In the genomic region with DNA sequence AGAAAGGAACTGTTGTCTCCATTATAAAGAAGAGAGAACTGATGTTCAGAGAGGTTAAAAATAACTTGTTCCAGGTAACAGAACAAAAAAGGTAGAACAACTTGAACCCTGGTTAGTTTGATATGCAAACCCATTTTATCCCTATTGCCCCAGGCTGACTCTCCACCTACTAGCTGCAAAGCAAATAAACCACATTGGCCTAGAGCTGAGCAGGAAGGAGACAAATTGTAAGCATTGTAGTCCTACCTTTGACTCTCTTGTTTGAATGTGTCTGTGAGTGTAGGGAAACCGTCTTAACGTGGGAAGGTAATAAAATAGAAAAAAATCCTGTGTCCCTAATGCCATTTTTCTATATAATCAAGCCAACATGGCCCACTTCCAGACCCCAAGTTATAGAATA, we compare ENCODE assay signal across 23 cellular contexts.
"Had no signal": no experiment of that assay in that cellular context is flagged by ENCODE, and none has a peak within 500 bp of the region (broad histone marks: within the 10 kb centered on the region; RNA-seq: fewer than 3 reads in every experiment).

No MANE protein-coding gene starts in this region.

- H3K27ac Mint-ChIP-seq: activated CD4-positive, alpha-beta memory T cell treated with anti-CD3 and anti-CD28 coated beads, Interleukin-2, amount 10 ng/mL, durations not matched to agents 7 days and 5 days; activated CD4-positive, alpha-beta T cell treated with anti-CD3 and anti-CD28 coated beads for 36 hours; activated naive CD4-positive, alpha-beta T cell treated with anti-CD3 and anti-CD28 coated beads, Interleukin-2, amount 10 ng/mL, durations not matched to agents 7 days and 5 days; activated naive CD8-positive, alpha-beta T cell treated with anti-CD3 and anti-CD28 coated beads for 36 hours; activated T-helper 17 cell treated with anti-CD3 and anti-CD28 coated beads, Interleukin-2, amount 50 U/mL, for 72 hours had no signal

- H3K9me3 ChIP-seq: Peyer's patch, SJCRH30, SK-N-SH had no signal

- H3K36me3 ChIP-seq: brain microvascular endothelial cell, cardiac muscle cell, Peyer's patch, SJCRH30 had no signal

- H3K4me1 ChIP-seq: Peyer's patch had no signal

- H3K4me3 Mint-ChIP-seq: activated CD4-positive, alpha-beta memory T cell treated with anti-CD3 and anti-CD28 coated beads, Interleukin-2, amount 10 ng/mL, durations not matched to agents 7 days and 5 days; activated CD4-positive, alpha-beta T cell treated with anti-CD3 and anti-CD28 coated beads for 36 hours; activated naive CD4-positive, alpha-beta T cell treated with anti-CD3 and anti-CD28 coated beads, Interleukin-2, amount 10 ng/mL, durations not matched to agents 7 days and 5 days; activated naive CD8-positive, alpha-beta T cell treated with anti-CD3 and anti-CD28 coated beads for 36 hours; activated T-helper 17 cell treated with anti-CD3 and anti-CD28 coated beads, Interleukin-2, amount 50 U/mL, for 72 hours had no signal

- H3K27me3 ChIP-seq: brain microvascular endothelial cell, cardiac muscle cell, Peyer's patch, SJCRH30 had no signal

- H3K4me1 Mint-ChIP-seq: activated CD4-positive, alpha-beta memory T cell treated with anti-CD3 and anti-CD28 coated beads, Interleukin-2, amount 10 ng/mL, durations not matched to agents 7 days and 5 days; activated naive CD4-positive, alpha-beta T cell treated with anti-CD3 and anti-CD28 coated beads, Interleukin-2, amount 10 ng/mL, durations not matched to agents 7 days and 5 days; activated naive CD8-positive, alpha-beta T cell treated with anti-CD3 and anti-CD28 coated beads for 36 hours; activated T-helper 17 cell treated with anti-CD3 and anti-CD28 coated beads, Interleukin-2, amount 50 U/mL, for 72 hours had no signal

- ATAC-seq: activated CD4-positive, alpha-beta T cell treated with anti-CD3 and anti-CD28 coated beads for 36 hours; activated T-helper 17 cell treated with anti-CD3 and anti-CD28 coated beads, Interleukin-2, amount 50 U/mL, for 72 hours had no signal

- H3K36me3 Mint-ChIP-seq: activated naive CD4-positive, alpha-beta T cell treated with anti-CD3 and anti-CD28 coated beads, Interleukin-2, amount 10 ng/mL, durations not matched to agents 7 days and 5 days; activated naive CD8-positive, alpha-beta T cell treated with anti-CD3 and anti-CD28 coated beads for 36 hours had no signal

- DNase-seq: activated CD4-positive, alpha-beta memory T cell treated with anti-CD3 and anti-CD28 coated beads, Interleukin-2, amount 10 ng/mL, durations not matched to agents 7 days and 5 days; activated CD4-positive, alpha-beta T cell treated with anti-CD3 and anti-CD28 coated beads for 36 hours; activated CD4-positive, alpha-beta T cell treated with anti-CD3 and anti-CD28 coated beads, Interleukin-2, amount 50 U/mL, for 1 hour; activated gamma-delta T cell; activated naive CD4-positive, alpha-beta T cell treated with anti-CD3 and anti-CD28 coated beads, Interleukin-2, amount 10 ng/mL, durations not matched to agents 7 days and 5 days; activated naive CD8-positive, alpha-beta T cell treated with anti-CD3 and anti-CD28 coated beads for 36 hours; activated T-cell treated with anti-CD3 and anti-CD28 coated beads for 4 hours; activated T-cell treated with anti-CD3 and anti-CD28 coated beads, Interleukin-2, amount 50 U/mL, for 48 hours; brain microvascular endothelial cell; MM.1S; NCI-H1105; NCI-H146; NCI-H187 treated with DMSO at 0.1 percent for 48 hours; NCI-H524; Peyer's patch; Right ventricle myocardium superior; SJCRH30; SK-N-SH; T-helper 1 cell had no signal

- H3K9ac ChIP-seq: SK-N-SH had no signal

- H3K4me3 ChIP-seq: cardiac muscle cell, Peyer's patch, SJCRH30 had no signal

- H3K4me2 ChIP-seq: SK-N-SH had no signal

- H3K9me3 Mint-ChIP-seq: activated CD4-positive, alpha-beta memory T cell treated with anti-CD3 and anti-CD28 coated beads, Interleukin-2, amount 10 ng/mL, durations not matched to agents 7 days and 5 days; activated naive CD4-positive, alpha-beta T cell treated with anti-CD3 and anti-CD28 coated beads, Interleukin-2, amount 10 ng/mL, durations not matched to agents 7 days and 5 days; activated naive CD8-positive, alpha-beta T cell treated with anti-CD3 and anti-CD28 coated beads for 36 hours; activated T-helper 17 cell treated with anti-CD3 and anti-CD28 coated beads, Interleukin-2, amount 50 U/mL, for 72 hours had no signal

- H3K27me3 Mint-ChIP-seq: activated CD4-positive, alpha-beta memory T cell treated with anti-CD3 and anti-CD28 coated beads, Interleukin-2, amount 10 ng/mL, durations not matched to agents 7 days and 5 days; activated naive CD4-positive, alpha-beta T cell treated with anti-CD3 and anti-CD28 coated beads, Interleukin-2, amount 10 ng/mL, durations not matched to agents 7 days and 5 days; activated naive CD8-positive, alpha-beta T cell treated with anti-CD3 and anti-CD28 coated beads for 36 hours had no signal

- H3K27ac ChIP-seq: brain microvascular endothelial cell, cardiac muscle cell, Peyer's patch, RWPE1, SJCRH30, VCaP had no signal
